ENCODE assay signal across 23 cellular contexts in the genomic region with DNA sequence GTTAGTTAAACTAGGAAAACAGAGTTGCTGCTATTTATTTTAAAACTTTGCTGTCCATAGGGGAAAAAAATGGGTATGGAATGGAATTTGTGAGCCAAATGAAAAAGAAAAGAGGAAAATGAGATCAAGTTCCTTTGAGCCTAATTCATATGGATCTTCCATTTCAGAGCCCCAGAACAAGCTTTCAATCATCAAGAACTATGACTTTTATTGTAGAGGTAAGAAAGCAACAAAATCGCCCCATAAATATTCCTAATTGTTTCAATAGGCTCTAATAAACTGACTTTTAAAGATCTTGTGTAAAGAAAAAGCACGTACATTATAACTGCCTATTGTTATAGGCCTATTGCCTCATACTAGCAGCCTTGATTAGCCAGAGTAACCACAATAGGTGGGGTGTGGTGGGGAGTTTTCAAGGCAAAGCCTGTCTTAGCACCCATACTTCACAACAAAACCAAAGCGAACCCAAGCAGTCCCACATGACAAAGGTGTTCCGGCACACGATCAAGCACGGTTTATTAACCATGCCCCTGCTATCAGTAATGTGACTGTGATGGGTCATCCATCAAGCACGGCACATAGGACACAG. TPM values are rescaled to one million over a fixed set of nuclear protein-coding genes. Genes with fewer than 3 reads are reported as not detected.
A peak's percentile ranks its signal among the peaks of the same experiment; 100 is the strongest.
DNase-seq lines count a peak whose midpoint lies in the region; FAIRE-seq and TF ChIP-seq lines count a peak whose summit lies in the region.
"Had no signal": no experiment of that assay in that cellular context is flagged by ENCODE, and none has a peak within 500 bp of the region (broad histone marks: within the 10 kb centered on the region; RNA-seq: fewer than 3 reads in every experiment).

No MANE protein-coding gene starts in this region.

- DNase-seq in GM19239 (ENCODE audit: insufficient read length, low spot score) (no peak), WERI-Rb-1 (peak; percentile 26), mesenteric fat pad (ENCODE audit: low spot score) (no peak), GDM1 (lab: John Stamatoyannopoulos, UW) (no peak), NCI-H2107 treated with DMSO at 0.1 percent for 48 hours (lab: John Stamatoyannopoulos, UW; ENCODE audit: unreplicated experiment) (no peak)
- no peak for DNase-seq in activated naive CD4-positive, alpha-beta T cell treated with anti-CD3 and anti-CD28 coated beads, Interleukin-2, amount 50 U/mL, for 16 hours
- DNase-seq: ACHN; activated CD4-positive, alpha-beta T cell treated with anti-CD3 and anti-CD28 coated beads, Interleukin-2, amount 50 U/mL, for 1 hour; activated naive CD4-positive, alpha-beta T cell treated with anti-CD3 and anti-CD28 coated beads for 36 hours; amniotic stem cell; BE2C; left ventricle myocardium inferior; midbrain; naive thymus-derived CD8-positive, alpha-beta T cell; NCI-H1436 treated with DMSO at 0.1 percent for 48 hours; NCI-H2107; small intestine; stimulated activated CD4-positive, alpha-beta T cell treated with anti-CD3 and anti-CD28 coated beads, Interleukin-2, amount 100 ng/mL, for 24 hours; transverse colon had no signal

- H3K36me3 ChIP-seq in WERI-Rb-1: no peaks in the 10 kb centered on the region
- H3K36me3 ChIP-seq in esophagus (ENCODE audit: control insufficient read depth in 2 of 2, insufficient read depth in 2 of 2, low read length in 1 of 2): peaks cover 0 to 7% of the 10 kb centered on the region in 2 donors
- peaks cover 18% of the 10 kb centered on the region for H3K36me3 ChIP-seq in neutrophil
- H3K36me3 ChIP-seq: BE2C, left ventricle myocardium inferior, transverse colon had no signal

- peak; percentile 26 for FAIRE-seq in GM19239 (lab: Jason Lieb, UNC)
- FAIRE-seq: islet of Langerhans, small intestine had no signal

- WGBS in esophagus, 2 donors: 64 to 71% methylated on average over 7 of the region's 7 CpGs

- H3K27ac ChIP-seq in WERI-Rb-1 (peak overlapping the region; percentile 61), esophagus (ENCODE audit: low read depth in 2 of 2, low read length in 1 of 2) (peak overlapping the region; percentile 62 to 71), neutrophil (peak overlapping the region; percentile 90)
- H3K27ac ChIP-seq: KMS-11, left ventricle myocardium inferior, transverse colon had no signal

- H3K4me3 ChIP-seq in WERI-Rb-1 (ENCODE audit: low read depth, low read length): no peak overlapping the region
- no peak overlapping the region for H3K4me3 ChIP-seq in esophagus (ENCODE audit: low read depth in 1 of 2, low read length in 2 of 2)
- peak overlapping the region; percentile 48 to 56 for H3K4me3 ChIP-seq in neutrophil (ENCODE audit: low read depth in 1 of 2, low read length in 1 of 2)
- H3K4me3 ChIP-seq: left ventricle myocardium inferior, transverse colon had no signal

- peaks cover 0 to 4% of the 10 kb centered on the region in 2 donors for H3K4me1 ChIP-seq in esophagus (ENCODE audit: control insufficient read depth in 2 of 2, insufficient read depth in 2 of 2, low read length in 1 of 2)
- peaks cover 56 to 71% of the 10 kb centered on the region in 2 experiments for H3K4me1 ChIP-seq in neutrophil (ENCODE audit: control insufficient read depth in 1 of 2, insufficient read depth in 1 of 2, low read depth in 1 of 2, low read length in 1 of 2)
- H3K4me1 ChIP-seq: BE2C, left ventricle myocardium inferior had no signal

- no peaks in the 10 kb centered on the region for H3K9me3 ChIP-seq in WERI-Rb-1 (ENCODE audit: severe bottlenecking)
- H3K9me3 ChIP-seq in esophagus (ENCODE audit: control insufficient read depth in 2 of 2, insufficient read depth in 1 of 2, low read depth in 1 of 2, low read length in 1 of 2): no peaks in the 10 kb centered on the region
- no peaks in the 10 kb centered on the region for H3K9me3 ChIP-seq in neutrophil
- H3K9me3 ChIP-seq: BE2C, left ventricle myocardium inferior, transverse colon had no signal

- no peaks in the 10 kb centered on the region for H3K27me3 ChIP-seq in WERI-Rb-1 (ENCODE audit: insufficient read depth, low read depth, severe bottlenecking)
- H3K27me3 ChIP-seq in esophagus (ENCODE audit: control insufficient read depth in 1 of 2, insufficient read depth in 2 of 2, low read length in 2 of 2): no peaks in the 10 kb centered on the region
- no peaks in the 10 kb centered on the region for H3K27me3 ChIP-seq in neutrophil
- H3K27me3 ChIP-seq: BE2C, transverse colon had no signal

- TF ChIP-seq CTCF in WERI-Rb-1 (IDR thresholded peaks at IDR 0.05; ENCODE audit: low read depth, low read length): no peak
- TF ChIP-seq CTCF in neutrophil (IDR thresholded peaks at IDR 0.05): no peak

RNA-seq across cellular contexts. Expression of gene RBM47, which starts 44.4 kb away (rescaled TPM):
- 10 to 100 TPM; 31.3 to 39.4 TPM for polyA plus RNA-seq in esophagus
- total RNA-seq in mesenteric fat pad: 53.3 TPM

Comparison
In these comparisons a context has a peak if more than half of its experiments do, and no peak if none do; other contexts are left out.
1. H3K4me3 ChIP-seq: peak in neutrophil (2 of 2); none in WERI-Rb-1 (single experiment) and esophagus (0 of 2).
2. Peak in every context shown above with its lines, with median percentiles within 50 percentile points of each other: H3K27ac ChIP-seq.